ENCODE assay signal across 18 cellular contexts in the genomic region with DNA sequence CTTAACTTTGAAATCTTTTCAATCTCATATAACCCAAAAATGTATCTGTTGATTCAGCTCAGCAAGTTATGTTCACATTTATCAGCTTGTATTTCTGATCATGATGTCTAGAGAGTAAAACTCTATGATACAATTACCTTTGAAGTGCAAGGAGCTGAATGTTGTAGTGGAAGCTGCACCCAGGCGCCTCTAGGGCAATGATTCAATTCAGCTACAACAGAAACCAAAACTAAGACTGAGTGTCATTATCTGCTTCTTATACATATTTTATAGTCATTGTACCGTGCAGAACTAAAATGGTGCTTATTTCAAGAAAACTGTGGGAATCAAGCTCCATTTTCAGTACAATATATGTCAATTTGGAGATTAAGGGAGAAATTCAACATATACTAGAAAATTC.
DNase-seq lines count a peak whose midpoint lies in the region; ATAC-seq, FAIRE-seq and TF ChIP-seq lines count a peak whose summit lies in the region.
"Had no signal": no experiment of that assay in that cellular context is flagged by ENCODE, and none has a peak within 500 bp of the region (broad histone marks: within the 10 kb centered on the region; RNA-seq: fewer than 3 reads in every experiment).

No MANE protein-coding gene starts in this region.

- H3K36me3 Mint-ChIP-seq in MCF 10A (ENCODE audit: insufficient read depth, unreplicated experiment): no peaks in the 10 kb centered on the region
- H3K36me3 Mint-ChIP-seq in activated CD8-positive, alpha-beta T cell treated with anti-CD3 and anti-CD28 coated beads for 36 hours (ENCODE audit: low read depth): no peaks in the 10 kb centered on the region

- H3K27ac ChIP-seq in breast epithelium (no peak overlapping the region), OCI-LY3 (ENCODE audit: low read length) (no peak overlapping the region), WERI-Rb-1 (no peak overlapping the region)

- no peaks in the 10 kb centered on the region for H3K4me1 ChIP-seq in breast epithelium
- H3K4me1 ChIP-seq in OCI-LY3 (ENCODE audit: low read length): no peaks in the 10 kb centered on the region

- no peak for FAIRE-seq in bronchial epithelial cell (lab: Jason Lieb, UNC)
- FAIRE-seq: GM12891 had no signal

- no peak for ATAC-seq in activated CD8-positive, alpha-beta T cell treated with anti-CD3 and anti-CD28 coated beads for 36 hours
- ATAC-seq: GM23338 had no signal

- H3K27me3 Mint-ChIP-seq in MCF 10A (ENCODE audit: insufficient read depth, unreplicated experiment): peaks cover 80% of the 10 kb centered on the region
- no peaks in the 10 kb centered on the region for H3K27me3 Mint-ChIP-seq in activated CD8-positive, alpha-beta T cell treated with anti-CD3 and anti-CD28 coated beads for 36 hours
- H3K27me3 Mint-ChIP-seq: B cell; CD4-positive, alpha-beta T cell had no signal

- no peak overlapping the region for H3K4me2 ChIP-seq in OCI-LY3 (ENCODE audit: low read length)
- H3K4me2 ChIP-seq: GM23338 had no signal

- no peaks in the 10 kb centered on the region for H3K79me2 ChIP-seq in OCI-LY3 (ENCODE audit: low read length)

- H3K9me3 ChIP-seq in breast epithelium (no peaks in the 10 kb centered on the region), OCI-LY3 (ENCODE audit: insufficient read depth, low read length) (no peaks in the 10 kb centered on the region), WERI-Rb-1 (ENCODE audit: severe bottlenecking) (no peaks in the 10 kb centered on the region)

- no peak overlapping the region for H3K9ac ChIP-seq in OCI-LY3 (ENCODE audit: low read length)

- H3K27me3 ChIP-seq in breast epithelium (no peaks in the 10 kb centered on the region), OCI-LY3 (ENCODE audit: low read depth, low read length) (no peaks in the 10 kb centered on the region), bronchial epithelial cell (ENCODE audit: control insufficient read depth, insufficient read depth, low read length) (no peaks in the 10 kb centered on the region), WERI-Rb-1 (ENCODE audit: insufficient read depth, low read depth, severe bottlenecking) (no peaks in the 10 kb centered on the region)

- no peak overlapping the region for H3K27ac Mint-ChIP-seq in MCF 10A (ENCODE audit: low read depth, unreplicated experiment)
- no peak overlapping the region for H3K27ac Mint-ChIP-seq in activated CD8-positive, alpha-beta T cell treated with anti-CD3 and anti-CD28 coated beads for 36 hours
- H3K27ac Mint-ChIP-seq: B cell; CD4-positive, alpha-beta T cell; GM23338 had no signal

- DNase-seq in MCF 10A (ENCODE audit: unreplicated experiment): peak; percentile 3
- no peak for DNase-seq in breast epithelium (ENCODE audit: low spot score in 2 of 2)
- peak; percentile 35 for DNase-seq in bronchial epithelial cell (ENCODE audit: low read depth)
- DNase-seq in AG20443 (ENCODE audit: low spot score): no peak
- no peak for DNase-seq in WERI-Rb-1
- no peak for DNase-seq in A172 (ENCODE audit: low spot score)
- DNase-seq in activated CD8-positive, alpha-beta T cell treated with anti-CD3 and anti-CD28 coated beads for 36 hours: no peak
- DNase-seq: 8988T; ACHN; C1 segment of cervical spinal cord; Calu3; CD4-positive, alpha-beta T cell; DMS 273 treated with DMSO at 0.1 percent for 48 hours; H7 had no signal

- no peaks in the 10 kb centered on the region for H3K9me3 Mint-ChIP-seq in MCF 10A (ENCODE audit: unreplicated experiment)
- H3K9me3 Mint-ChIP-seq in activated CD8-positive, alpha-beta T cell treated with anti-CD3 and anti-CD28 coated beads for 36 hours: peaks cover 2% of the 10 kb centered on the region
- H3K9me3 Mint-ChIP-seq: CD4-positive, alpha-beta T cell; GM23338 had no signal

- CTCF ChIA-PET in MCF 10A (lab: Yijun Ruan, JAX): no interaction called here
- CTCF ChIA-PET in activated CD8-positive, alpha-beta T cell treated with anti-CD3 and anti-CD28 coated beads for 36 hours (lab: Charles Lee): no interaction called here

- intact Hi-C loops in MCF 10A (cut with micrococcal nuclease) (no loop called here), breast epithelium (cut with DNase I; ENCODE audit: low total_unique reads) (no loop called here)
- intact Hi-C loops in activated CD8-positive, alpha-beta T cell treated with anti-CD3 and anti-CD28 coated beads for 36 hours (cut with micrococcal nuclease): no loop called here

- BruUV-seq in MCF 10A (replicated peaks; lab: Mats Ljungman, UMichigan): no TSS peak

- TF ChIP-seq CTCF in MCF 10A (IDR thresholded peaks at IDR 0.05; ENCODE audit: unreplicated experiment): no peak
- no peak for TF ChIP-seq CTCF in breast epithelium (IDR thresholded peaks at IDR 0.05)
- no peak for TF ChIP-seq CTCF in OCI-LY3 (IDR thresholded peaks at IDR 0.05; ENCODE audit: low read depth, low read length)
- TF ChIP-seq CTCF in bronchial epithelial cell (IDR thresholded peaks at IDR 0.05; ENCODE audit: insufficient read depth, low read length, severe bottlenecking): no peak
- no peak for TF ChIP-seq CTCF in WERI-Rb-1 (IDR thresholded peaks at IDR 0.05; ENCODE audit: low read depth, low read length)
- no peak for TF ChIP-seq CTCF in activated CD8-positive, alpha-beta T cell treated with anti-CD3 and anti-CD28 coated beads for 36 hours (IDR thresholded peaks at IDR 0.05)

- POLR2A ChIA-PET in MCF 10A (lab: Yijun Ruan, JAX): no interaction called here
- POLR2A ChIA-PET in activated CD8-positive, alpha-beta T cell treated with anti-CD3 and anti-CD28 coated beads for 36 hours (lab: Charles Lee): no interaction called here

- TF ChIP-seq POLR2A in breast epithelium (IDR thresholded peaks at IDR 0.05): no peak

- H2AFZ ChIP-seq in OCI-LY3 (ENCODE audit: low read depth, low read length): peak overlapping the region; percentile 21; the same call in 1 of the 2 replicates
- H2AFZ ChIP-seq: GM23338 had no signal

- H3K36me3 ChIP-seq in breast epithelium (no peaks in the 10 kb centered on the region), OCI-LY3 (replicated peaks; ENCODE audit: low read depth, low read length) (no peaks in the 10 kb centered on the region), bronchial epithelial cell (ENCODE audit: control insufficient read depth, insufficient read depth, low read length) (no peaks in the 10 kb centered on the region), WERI-Rb-1 (no peaks in the 10 kb centered on the region)

- no peaks in the 10 kb centered on the region for H3K4me1 Mint-ChIP-seq in MCF 10A (ENCODE audit: insufficient read depth, unreplicated experiment)
- H3K4me1 Mint-ChIP-seq in activated CD8-positive, alpha-beta T cell treated with anti-CD3 and anti-CD28 coated beads for 36 hours (ENCODE audit: low read depth): no peaks in the 10 kb centered on the region
- H3K4me1 Mint-ChIP-seq: B cell had no signal

- H3K4me3 ChIP-seq in breast epithelium (no peak overlapping the region), OCI-LY3 (ENCODE audit: low read length) (no peak overlapping the region), bronchial epithelial cell (ENCODE audit: low read depth, low read length) (no peak overlapping the region), WERI-Rb-1 (ENCODE audit: low read depth, low read length) (no peak overlapping the region)
- H3K4me3 ChIP-seq: GM23338 had no signal

- no peaks in the 10 kb centered on the region for H4K20me1 ChIP-seq in OCI-LY3 (ENCODE audit: insufficient read depth, low read length)

- H3K4me3 Mint-ChIP-seq in MCF 10A (ENCODE audit: unreplicated experiment): no peak overlapping the region
- H3K4me3 Mint-ChIP-seq in activated CD8-positive, alpha-beta T cell treated with anti-CD3 and anti-CD28 coated beads for 36 hours: no peak overlapping the region
- H3K4me3 Mint-ChIP-seq: B cell; CD4-positive, alpha-beta T cell; GM23338 had no signal

Comparison
In these comparisons a context has a peak if more than half of its experiments do, and no peak if none do; other contexts are left out.
1. DNase-seq: peak in MCF 10A (single experiment) and bronchial epithelial cell (single experiment); none in breast epithelium (0 of 2), AG20443 (single experiment), WERI-Rb-1 (single experiment), A172 (single experiment) and activated CD8-positive, alpha-beta T cell treated with anti-CD3 and anti-CD28 coated beads for 36 hours (single experiment).